In the genomic region with DNA sequence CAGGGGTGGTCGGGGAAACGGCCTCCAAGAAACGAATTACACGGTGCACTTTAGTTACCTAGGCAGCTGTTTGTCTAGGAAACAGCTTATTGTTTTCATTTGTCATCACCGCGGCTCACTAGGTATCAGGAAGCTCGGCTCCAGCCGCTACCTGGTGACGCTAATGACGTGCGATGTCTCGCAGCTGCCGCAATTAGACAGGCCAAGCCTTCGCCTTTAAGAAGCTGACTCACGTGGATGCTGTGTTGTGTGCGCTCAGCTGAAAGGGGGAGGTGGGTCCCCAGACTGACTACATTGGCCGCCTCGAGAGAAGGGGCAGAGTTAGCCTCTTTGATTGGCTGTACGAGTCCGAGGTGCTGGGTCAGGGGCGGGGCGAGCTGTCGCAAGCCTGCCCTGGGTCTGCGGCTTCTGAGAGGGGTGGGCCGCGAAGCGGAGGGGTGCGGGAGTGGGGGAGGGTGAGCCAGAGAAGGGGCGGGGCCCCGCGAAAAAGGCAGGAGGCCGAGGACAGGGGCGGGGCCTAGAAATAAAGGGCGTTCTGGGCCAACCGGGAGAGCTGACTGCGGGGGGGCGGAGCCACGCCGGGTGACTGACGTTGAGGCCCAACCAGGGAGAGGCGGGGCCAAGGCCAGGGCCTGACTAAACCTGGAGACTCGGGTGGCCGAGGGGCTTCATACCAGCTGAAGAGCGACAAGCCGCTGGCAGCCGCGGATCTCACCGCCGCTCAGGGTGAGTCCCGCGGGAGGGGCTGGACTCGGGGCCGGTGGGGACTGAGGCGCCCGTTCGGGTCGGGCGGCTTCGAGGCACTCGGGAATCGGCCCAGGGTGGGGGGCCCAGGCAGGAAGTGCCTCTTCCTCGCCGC, we compare ENCODE assay signal across 1 cellular context.
TF ChIP-seq lines count a peak whose summit lies in the region.

A gene (plus strand): TSS at position 671 of the 859 bp plus-strand sequence. CDS start 9,645 bp downstream, outside the sequence.

TF ChIP-seq in K562, 482 proteins besides CTCF, POLR2A, EP300 and RAD21 (continued from another document and continues in another):
- TF ChIP-seq, protein P1, sequence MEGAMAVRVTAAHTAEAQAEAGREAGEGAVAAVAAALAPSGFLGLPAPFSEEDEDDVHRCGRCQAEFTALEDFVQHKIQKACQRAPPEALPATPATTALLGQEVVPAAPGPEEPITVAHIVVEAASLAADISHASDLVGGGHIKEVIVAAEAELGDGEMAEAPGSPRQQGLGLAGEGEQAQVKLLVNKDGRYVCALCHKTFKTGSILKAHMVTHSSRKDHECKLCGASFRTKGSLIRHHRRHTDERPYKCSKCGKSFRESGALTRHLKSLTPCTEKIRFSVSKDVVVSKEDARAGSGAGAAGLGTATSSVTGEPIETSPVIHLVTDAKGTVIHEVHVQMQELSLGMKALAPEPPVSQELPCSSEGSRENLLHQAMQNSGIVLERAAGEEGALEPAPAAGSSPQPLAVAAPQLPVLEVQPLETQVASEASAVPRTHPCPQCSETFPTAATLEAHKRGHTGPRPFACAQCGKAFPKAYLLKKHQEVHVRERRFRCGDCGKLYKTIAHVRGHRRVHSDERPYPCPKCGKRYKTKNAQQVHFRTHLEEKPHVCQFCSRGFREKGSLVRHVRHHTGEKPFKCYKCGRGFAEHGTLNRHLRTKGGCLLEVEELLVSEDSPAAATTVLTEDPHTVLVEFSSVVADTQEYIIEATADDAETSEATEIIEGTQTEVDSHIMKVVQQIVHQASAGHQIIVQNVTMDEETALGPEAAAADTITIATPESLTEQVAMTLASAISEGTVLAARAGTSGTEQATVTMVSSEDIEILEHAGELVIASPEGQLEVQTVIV (CRISPR knock-in tag; IDR thresholded peaks at IDR 0.05; ENCODE audit: borderline replicate concordance): no peak
- TF ChIP-seq DDX20 (tag; IDR thresholded peaks at IDR 0.05; ENCODE audit: low read depth) (no peak), CBX3 (IDR thresholded peaks at IDR 0.05; ENCODE audit: borderline replicate concordance in 1 of 2, low read length in 2 of 2) (peak in 1 of 2 experiments; percentile 72; a peak in 1 of 3 replicates), L3MBTL2 (IDR thresholded peaks at IDR 0.05) (peak; percentile 96), GATAD2A (IDR thresholded peaks at IDR 0.05) (no peak), MTA1 (IDR thresholded peaks at IDR 0.05; ENCODE audit: borderline replicate concordance) (no peak), HIVEP1 (CRISPR knock-in tag; IDR thresholded peaks at IDR 0.05) (no peak), MTA2 (IDR thresholded peaks at IDR 0.05; ENCODE audit: low read depth) (no peak), RAD51 (IDR thresholded peaks at IDR 0.05; ENCODE audit: borderline replicate concordance, low read depth) (no peak; the same call in 1 of the 2 replicates), BCOR (IDR thresholded peaks at IDR 0.05) (no peak), GTF2E2 (tag; IDR thresholded peaks at IDR 0.05) (no peak), ATF7 (IDR thresholded peaks at IDR 0.05) (peak; percentile 88), ZBED1 (IDR thresholded peaks at IDR 0.05) (no peak), CBFA2T2 (conservative IDR thresholded peaks at IDR 0.05) (no peak), LCOR (CRISPR knock-in tag; IDR thresholded peaks at IDR 0.05) (0 out of 2 replicates have a peak, but pooled peaks have one; percentile 44), SIRT6 (IDR thresholded peaks at IDR 0.05; ENCODE audit: low read depth, low read length) (no peak), ARID1B (IDR thresholded peaks at IDR 0.05) (no peak), ZNF197 (CRISPR knock-in tag; IDR thresholded peaks at IDR 0.05; ENCODE audit: low read depth) (no peak), KHSRP (IDR thresholded peaks at IDR 0.05) (no peak), PTBP1 (IDR thresholded peaks at IDR 0.05; ENCODE audit: low read depth, low read length) (no peak), TEAD1 (CRISPR knock-in tag; IDR thresholded peaks at IDR 0.05) (0 out of 4 replicates have a peak, but pooled peaks of 1 of the 2 experiments have one; percentile 31), SLC30A9 (CRISPR knock-in tag; IDR thresholded peaks at IDR 0.05) (no peak), SMAD4 (CRISPR knock-in tag; conservative IDR thresholded peaks at IDR 0.05) (no peak; the same call in 1 of the 2 replicates), MCM2 (IDR thresholded peaks at IDR 0.05; ENCODE audit: low read depth) (no peak), NCOA1 (IDR thresholded peaks at IDR 0.05; ENCODE audit: low read depth) (no peak), NFYB (IDR thresholded peaks at IDR 0.05; ENCODE audit: extremely low read depth, insufficient read length) (peak; percentile 85), ZNF780A (CRISPR knock-in tag; IDR thresholded peaks at IDR 0.05) (no peak), HMGN3 (IDR thresholded peaks at IDR 0.05; ENCODE audit: borderline replicate concordance, extremely low read depth, insufficient read length, low read depth, low read length) (peak; percentile 66), PPARD (CRISPR knock-in tag; IDR thresholded peaks at IDR 0.05) (no peak), HDAC1 (IDR thresholded peaks at IDR 0.05) (peak in 1 of 2 experiments; percentile 88; a peak in 2 of 4 replicates), KLF10 (CRISPR knock-in tag; IDR thresholded peaks at IDR 0.05) (no peak), CBFA2T3 (IDR thresholded peaks at IDR 0.05) (no peak), MEF2A (IDR thresholded peaks at IDR 0.05; ENCODE audit: control insufficient read depth, low read depth, low read length) (no peak)
- TF ChIP-seq, protein P2, sequence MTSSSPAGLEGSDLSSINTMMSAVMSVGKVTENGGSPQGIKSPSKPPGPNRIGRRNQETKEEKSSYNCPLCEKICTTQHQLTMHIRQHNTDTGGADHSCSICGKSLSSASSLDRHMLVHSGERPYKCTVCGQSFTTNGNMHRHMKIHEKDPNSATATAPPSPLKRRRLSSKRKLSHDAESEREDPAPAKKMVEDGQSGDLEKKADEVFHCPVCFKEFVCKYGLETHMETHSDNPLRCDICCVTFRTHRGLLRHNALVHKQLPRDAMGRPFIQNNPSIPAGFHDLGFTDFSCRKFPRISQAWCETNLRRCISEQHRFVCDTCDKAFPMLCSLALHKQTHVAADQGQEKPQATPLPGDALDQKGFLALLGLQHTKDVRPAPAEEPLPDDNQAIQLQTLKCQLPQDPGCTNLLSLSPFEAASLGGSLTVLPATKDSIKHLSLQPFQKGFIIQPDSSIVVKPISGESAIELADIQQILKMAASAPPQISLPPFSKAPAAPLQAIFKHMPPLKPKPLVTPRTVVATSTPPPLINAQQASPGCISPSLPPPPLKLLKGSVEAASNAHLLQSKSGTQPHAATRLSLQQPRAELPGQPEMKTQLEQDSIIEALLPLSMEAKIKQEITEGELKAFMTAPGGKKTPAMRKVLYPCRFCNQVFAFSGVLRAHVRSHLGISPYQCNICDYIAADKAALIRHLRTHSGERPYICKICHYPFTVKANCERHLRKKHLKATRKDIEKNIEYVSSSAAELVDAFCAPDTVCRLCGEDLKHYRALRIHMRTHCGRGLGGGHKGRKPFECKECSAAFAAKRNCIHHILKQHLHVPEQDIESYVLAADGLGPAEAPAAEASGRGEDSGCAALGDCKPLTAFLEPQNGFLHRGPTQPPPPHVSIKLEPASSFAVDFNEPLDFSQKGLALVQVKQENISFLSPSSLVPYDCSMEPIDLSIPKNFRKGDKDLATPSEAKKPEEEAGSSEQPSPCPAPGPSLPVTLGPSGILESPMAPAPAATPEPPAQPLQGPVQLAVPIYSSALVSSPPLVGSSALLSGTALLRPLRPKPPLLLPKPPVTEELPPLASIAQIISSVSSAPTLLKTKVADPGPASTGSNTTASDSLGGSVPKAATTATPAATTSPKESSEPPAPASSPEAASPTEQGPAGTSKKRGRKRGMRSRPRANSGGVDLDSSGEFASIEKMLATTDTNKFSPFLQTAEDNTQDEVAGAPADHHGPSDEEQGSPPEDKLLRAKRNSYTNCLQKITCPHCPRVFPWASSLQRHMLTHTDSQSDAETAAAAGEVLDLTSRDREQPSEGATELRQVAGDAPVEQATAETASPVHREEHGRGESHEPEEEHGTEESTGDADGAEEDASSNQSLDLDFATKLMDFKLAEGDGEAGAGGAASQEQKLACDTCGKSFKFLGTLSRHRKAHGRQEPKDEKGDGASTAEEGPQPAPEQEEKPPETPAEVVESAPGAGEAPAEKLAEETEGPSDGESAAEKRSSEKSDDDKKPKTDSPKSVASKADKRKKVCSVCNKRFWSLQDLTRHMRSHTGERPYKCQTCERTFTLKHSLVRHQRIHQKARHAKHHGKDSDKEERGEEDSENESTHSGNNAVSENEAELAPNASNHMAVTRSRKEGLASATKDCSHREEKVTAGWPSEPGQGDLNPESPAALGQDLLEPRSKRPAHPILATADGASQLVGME (CRISPR knock-in tag; IDR thresholded peaks at IDR 0.05): no peak
- TF ChIP-seq, protein P3, sequence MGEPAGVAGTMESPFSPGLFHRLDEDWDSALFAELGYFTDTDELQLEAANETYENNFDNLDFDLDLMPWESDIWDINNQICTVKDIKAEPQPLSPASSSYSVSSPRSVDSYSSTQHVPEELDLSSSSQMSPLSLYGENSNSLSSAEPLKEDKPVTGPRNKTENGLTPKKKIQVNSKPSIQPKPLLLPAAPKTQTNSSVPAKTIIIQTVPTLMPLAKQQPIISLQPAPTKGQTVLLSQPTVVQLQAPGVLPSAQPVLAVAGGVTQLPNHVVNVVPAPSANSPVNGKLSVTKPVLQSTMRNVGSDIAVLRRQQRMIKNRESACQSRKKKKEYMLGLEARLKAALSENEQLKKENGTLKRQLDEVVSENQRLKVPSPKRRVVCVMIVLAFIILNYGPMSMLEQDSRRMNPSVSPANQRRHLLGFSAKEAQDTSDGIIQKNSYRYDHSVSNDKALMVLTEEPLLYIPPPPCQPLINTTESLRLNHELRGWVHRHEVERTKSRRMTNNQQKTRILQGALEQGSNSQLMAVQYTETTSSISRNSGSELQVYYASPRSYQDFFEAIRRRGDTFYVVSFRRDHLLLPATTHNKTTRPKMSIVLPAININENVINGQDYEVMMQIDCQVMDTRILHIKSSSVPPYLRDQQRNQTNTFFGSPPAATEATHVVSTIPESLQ (CRISPR knock-in tag; IDR thresholded peaks at IDR 0.05): no peak
- TF ChIP-seq, protein P4, sequence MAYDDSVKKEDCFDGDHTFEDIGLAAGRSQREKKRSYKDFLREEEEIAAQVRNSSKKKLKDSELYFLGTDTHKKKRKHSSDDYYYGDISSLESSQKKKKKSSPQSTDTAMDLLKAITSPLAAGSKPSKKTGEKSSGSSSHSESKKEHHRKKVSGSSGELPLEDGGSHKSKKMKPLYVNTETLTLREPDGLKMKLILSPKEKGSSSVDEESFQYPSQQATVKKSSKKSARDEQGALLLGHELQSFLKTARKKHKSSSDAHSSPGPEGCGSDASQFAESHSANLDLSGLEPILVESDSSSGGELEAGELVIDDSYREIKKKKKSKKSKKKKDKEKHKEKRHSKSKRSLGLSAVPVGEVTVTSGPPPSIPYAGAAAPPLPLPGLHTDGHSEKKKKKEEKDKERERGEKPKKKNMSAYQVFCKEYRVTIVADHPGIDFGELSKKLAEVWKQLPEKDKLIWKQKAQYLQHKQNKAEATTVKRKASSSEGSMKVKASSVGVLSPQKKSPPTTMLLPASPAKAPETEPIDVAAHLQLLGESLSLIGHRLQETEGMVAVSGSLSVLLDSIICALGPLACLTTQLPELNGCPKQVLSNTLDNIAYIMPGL (CRISPR knock-in tag; IDR thresholded peaks at IDR 0.05): peak; percentile 52; the same call in 1 of the 2 replicates
- TF ChIP-seq, protein P5, sequence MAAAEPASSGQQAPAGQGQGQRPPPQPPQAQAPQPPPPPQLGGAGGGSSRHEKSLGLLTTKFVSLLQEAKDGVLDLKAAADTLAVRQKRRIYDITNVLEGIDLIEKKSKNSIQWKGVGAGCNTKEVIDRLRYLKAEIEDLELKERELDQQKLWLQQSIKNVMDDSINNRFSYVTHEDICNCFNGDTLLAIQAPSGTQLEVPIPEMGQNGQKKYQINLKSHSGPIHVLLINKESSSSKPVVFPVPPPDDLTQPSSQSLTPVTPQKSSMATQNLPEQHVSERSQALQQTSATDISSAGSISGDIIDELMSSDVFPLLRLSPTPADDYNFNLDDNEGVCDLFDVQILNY (CRISPR knock-in tag; IDR thresholded peaks at IDR 0.05): no peak
- TF ChIP-seq, protein P6, sequence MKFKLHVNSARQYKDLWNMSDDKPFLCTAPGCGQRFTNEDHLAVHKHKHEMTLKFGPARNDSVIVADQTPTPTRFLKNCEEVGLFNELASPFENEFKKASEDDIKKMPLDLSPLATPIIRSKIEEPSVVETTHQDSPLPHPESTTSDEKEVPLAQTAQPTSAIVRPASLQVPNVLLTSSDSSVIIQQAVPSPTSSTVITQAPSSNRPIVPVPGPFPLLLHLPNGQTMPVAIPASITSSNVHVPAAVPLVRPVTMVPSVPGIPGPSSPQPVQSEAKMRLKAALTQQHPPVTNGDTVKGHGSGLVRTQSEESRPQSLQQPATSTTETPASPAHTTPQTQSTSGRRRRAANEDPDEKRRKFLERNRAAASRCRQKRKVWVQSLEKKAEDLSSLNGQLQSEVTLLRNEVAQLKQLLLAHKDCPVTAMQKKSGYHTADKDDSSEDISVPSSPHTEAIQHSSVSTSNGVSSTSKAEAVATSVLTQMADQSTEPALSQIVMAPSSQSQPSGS (CRISPR knock-in tag; IDR thresholded peaks at IDR 0.05): no peak
- TF ChIP-seq, protein P7, sequence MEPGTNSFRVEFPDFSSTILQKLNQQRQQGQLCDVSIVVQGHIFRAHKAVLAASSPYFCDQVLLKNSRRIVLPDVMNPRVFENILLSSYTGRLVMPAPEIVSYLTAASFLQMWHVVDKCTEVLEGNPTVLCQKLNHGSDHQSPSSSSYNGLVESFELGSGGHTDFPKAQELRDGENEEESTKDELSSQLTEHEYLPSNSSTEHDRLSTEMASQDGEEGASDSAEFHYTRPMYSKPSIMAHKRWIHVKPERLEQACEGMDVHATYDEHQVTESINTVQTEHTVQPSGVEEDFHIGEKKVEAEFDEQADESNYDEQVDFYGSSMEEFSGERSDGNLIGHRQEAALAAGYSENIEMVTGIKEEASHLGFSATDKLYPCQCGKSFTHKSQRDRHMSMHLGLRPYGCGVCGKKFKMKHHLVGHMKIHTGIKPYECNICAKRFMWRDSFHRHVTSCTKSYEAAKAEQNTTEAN (CRISPR knock-in tag; IDR thresholded peaks at IDR 0.05): no peak
- TF ChIP-seq, protein P8, sequence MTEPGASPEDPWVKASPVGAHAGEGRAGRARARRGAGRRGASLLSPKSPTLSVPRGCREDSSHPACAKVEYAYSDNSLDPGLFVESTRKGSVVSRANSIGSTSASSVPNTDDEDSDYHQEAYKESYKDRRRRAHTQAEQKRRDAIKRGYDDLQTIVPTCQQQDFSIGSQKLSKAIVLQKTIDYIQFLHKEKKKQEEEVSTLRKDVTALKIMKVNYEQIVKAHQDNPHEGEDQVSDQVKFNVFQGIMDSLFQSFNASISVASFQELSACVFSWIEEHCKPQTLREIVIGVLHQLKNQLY (CRISPR knock-in tag; conservative IDR thresholded peaks at IDR 0.05): no peak
- TF ChIP-seq, protein P9, sequence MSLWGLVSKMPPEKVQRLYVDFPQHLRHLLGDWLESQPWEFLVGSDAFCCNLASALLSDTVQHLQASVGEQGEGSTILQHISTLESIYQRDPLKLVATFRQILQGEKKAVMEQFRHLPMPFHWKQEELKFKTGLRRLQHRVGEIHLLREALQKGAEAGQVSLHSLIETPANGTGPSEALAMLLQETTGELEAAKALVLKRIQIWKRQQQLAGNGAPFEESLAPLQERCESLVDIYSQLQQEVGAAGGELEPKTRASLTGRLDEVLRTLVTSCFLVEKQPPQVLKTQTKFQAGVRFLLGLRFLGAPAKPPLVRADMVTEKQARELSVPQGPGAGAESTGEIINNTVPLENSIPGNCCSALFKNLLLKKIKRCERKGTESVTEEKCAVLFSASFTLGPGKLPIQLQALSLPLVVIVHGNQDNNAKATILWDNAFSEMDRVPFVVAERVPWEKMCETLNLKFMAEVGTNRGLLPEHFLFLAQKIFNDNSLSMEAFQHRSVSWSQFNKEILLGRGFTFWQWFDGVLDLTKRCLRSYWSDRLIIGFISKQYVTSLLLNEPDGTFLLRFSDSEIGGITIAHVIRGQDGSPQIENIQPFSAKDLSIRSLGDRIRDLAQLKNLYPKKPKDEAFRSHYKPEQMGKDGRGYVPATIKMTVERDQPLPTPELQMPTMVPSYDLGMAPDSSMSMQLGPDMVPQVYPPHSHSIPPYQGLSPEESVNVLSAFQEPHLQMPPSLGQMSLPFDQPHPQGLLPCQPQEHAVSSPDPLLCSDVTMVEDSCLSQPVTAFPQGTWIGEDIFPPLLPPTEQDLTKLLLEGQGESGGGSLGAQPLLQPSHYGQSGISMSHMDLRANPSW (CRISPR knock-in tag; IDR thresholded peaks at IDR 0.05): no peak
